16 cellular contexts compared by ENCODE assay signal in genomic region chr17:61420745-61421398, GRCh38. TPM values are rescaled to one million over a fixed set of nuclear protein-coding genes. Genes with fewer than 3 reads are reported as not detected.
DNase-seq lines count a peak whose midpoint lies in the region; ATAC-seq, FAIRE-seq and TF ChIP-seq lines count a peak whose summit lies in the region.
"Had no signal": no experiment of that assay in that cellular context is flagged by ENCODE, and none has a peak within 500 bp of the region (broad histone marks: within the 10 kb centered on the region; RNA-seq: fewer than 3 reads in every experiment).

No MANE protein-coding gene starts in this region.

- peak; percentile 20 for FAIRE-seq in HTR-8/SVneo (lab: Jason Lieb, UNC)

- peak overlapping the region; percentile 40 for H3K27ac Mint-ChIP-seq in neural crest cell (ENCODE audit: unreplicated experiment)
- H3K27ac Mint-ChIP-seq: B cell; CD8-positive, alpha-beta T cell had no signal

- no peaks in the 10 kb centered on the region for H3K27me3 ChIP-seq in vagina
- H3K27me3 ChIP-seq: BLaER1 treated with 17β-estradiol and CSF1 and Interleukin-3, amounts not matched to agents 10 nM and 100 nM had no signal

- no peak overlapping the region for H3K4me3 Mint-ChIP-seq in neural crest cell
- H3K4me3 Mint-ChIP-seq: B cell; CD8-positive, alpha-beta T cell had no signal

- intact Hi-C loops in vagina (cut with DNase I), result no loop called here

- no peak for ATAC-seq in GM21381 (IDR thresholded peaks at IDR 0.05; ENCODE audit: unreplicated experiment)
- ATAC-seq: CD8-positive, alpha-beta T cell had no signal

- H3K9me3 ChIP-seq in vagina, result no peaks in the 10 kb centered on the region
- H3K9me3 ChIP-seq: BLaER1 treated with 17β-estradiol and CSF1 and Interleukin-3, amounts not matched to agents 10 nM and 100 nM; HAP-1 had no signal

- H3K36me3 Mint-ChIP-seq in neural crest cell (ENCODE audit: low read depth), result no peaks in the 10 kb centered on the region
- H3K36me3 Mint-ChIP-seq: CD8-positive, alpha-beta T cell had no signal

- H3K36me3 ChIP-seq in vagina, result no peaks in the 10 kb centered on the region
- H3K36me3 ChIP-seq: BLaER1 treated with 17β-estradiol and CSF1 and Interleukin-3, amounts not matched to agents 10 nM and 100 nM; HAP-1 had no signal

- H3K4me3 ChIP-seq in vagina, result no peak overlapping the region
- H3K4me3 ChIP-seq: BLaER1 treated with 17β-estradiol and CSF1 and Interleukin-3, amounts not matched to agents 10 nM and 100 nM; GM23248; HAP-1 had no signal

- no peaks in the 10 kb centered on the region for H3K9me3 Mint-ChIP-seq in neural crest cell
- H3K9me3 Mint-ChIP-seq: CD8-positive, alpha-beta T cell had no signal

- TF ChIP-seq CTCF in neural crest cell (conservative IDR thresholded peaks at IDR 0.05), result no peak
- TF ChIP-seq CTCF in vagina (IDR thresholded peaks at IDR 0.05), result no peak

- H3K4me1 Mint-ChIP-seq in neural crest cell, result peaks cover 11% of the 10 kb centered on the region

- peaks cover 39% of the 10 kb centered on the region for H3K27me3 Mint-ChIP-seq in neural crest cell (ENCODE audit: low read depth)

- DNase-seq in HTR-8/SVneo (ENCODE audit: insufficient read length, low spot score) (no peak), NCI-H82 (lab: John Stamatoyannopoulos, UW) (peak; percentile 67), neural crest cell (ENCODE audit: low read depth, low spot score) (no peak), vagina (ENCODE audit: extremely low spot score in 2 of 2) (peak; percentile 37 to 64), mucosa of gallbladder (ENCODE audit: low spot score) (no peak), NCI-H345 (lab: John Stamatoyannopoulos, UW) (no peak)
- DNase-seq: Calu3, DMS79 treated with DMSO at 0.1 percent for 48 hours, GF-D8, GM23248 had no signal

- H3K4me1 ChIP-seq in vagina, result peaks cover 15% of the 10 kb centered on the region

- H3K27ac ChIP-seq in vagina, result no peak overlapping the region
- H3K27ac ChIP-seq: BLaER1 treated with 17β-estradiol and CSF1 and Interleukin-3, amounts not matched to agents 10 nM and 100 nM; GM23248 had no signal

- no peak for TF ChIP-seq POLR2A in vagina (IDR thresholded peaks at IDR 0.05)

RNA-seq across cellular contexts. Expression of gene TBX2, which starts 21.2 kb away (rescaled TPM):
- total RNA-seq in neural crest cell (16.1 and 18.7 TPM in 2 replicates), vagina (9.8 TPM), mucosa of gallbladder (33.9 TPM)
- total RNA-seq: B cell; CD8-positive, alpha-beta T cell had no signal

RNA-seq across cellular contexts. Expression of gene TBX4, which starts 31.4 kb away (rescaled TPM):
- total RNA-seq in neural crest cell (not detected in 2 replicates), vagina (not detected), mucosa of gallbladder (1.6 TPM)
- total RNA-seq: B cell; Calu3; CD8-positive, alpha-beta T cell; GM23248; H4 had no signal

Comparison
In these comparisons a context has a peak if more than half of its experiments do, and no peak if none do; other contexts are left out.
1. DNase-seq: peak in NCI-H82 (single experiment) and vagina (2 of 2); none in HTR-8/SVneo (single experiment), neural crest cell (single experiment), mucosa of gallbladder (single experiment) and NCI-H345 (single experiment).